In the genomic region with DNA sequence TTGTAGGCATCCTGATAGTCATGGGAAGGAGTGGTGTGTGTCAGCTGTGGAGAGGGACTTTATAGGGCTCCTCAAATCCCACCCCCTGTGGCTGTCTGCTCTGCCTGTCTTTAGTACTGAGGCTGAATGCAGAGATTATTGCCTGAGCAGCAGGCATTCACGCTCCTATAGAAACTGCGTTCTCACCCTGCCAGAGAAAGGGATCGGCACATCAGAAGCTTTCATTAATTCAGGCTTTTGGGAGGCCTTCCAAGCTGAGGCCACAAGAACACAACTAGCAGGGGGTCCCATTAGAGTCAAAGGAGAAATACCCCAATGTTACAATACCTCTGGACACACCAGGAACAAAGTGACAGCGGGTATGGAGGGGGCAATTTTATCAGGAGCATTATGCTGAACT, we compare ENCODE assay signal across 34 cellular contexts. TPM values are rescaled to one million over a fixed set of nuclear protein-coding genes. Genes with fewer than 3 reads are reported as not detected.
"Had no signal": no experiment of that assay in that cellular context is flagged by ENCODE, and none has a peak within 500 bp of the region (broad histone marks: within the 10 kb centered on the region; RNA-seq: fewer than 3 reads in every experiment).

No MANE protein-coding gene starts in this region.

- H3K4me1 Mint-ChIP-seq: activated naive CD4-positive, alpha-beta T cell treated with anti-CD3 and anti-CD28 coated beads, Interleukin-2, amount 10 ng/mL, durations not matched to agents 7 days and 5 days; activated naive CD8-positive, alpha-beta T cell treated with anti-CD3 and anti-CD28 coated beads, Interleukin-2, amount 10 ng/mL, durations not matched to agents 7 days and 5 days had no signal

- H3K27ac ChIP-seq: ascending aorta, breast epithelium, cardiac muscle cell, colonic mucosa, epithelial cell of prostate, esophagus squamous epithelium, gastroesophageal sphincter had no signal

- H3K36me3 Mint-ChIP-seq: activated naive CD4-positive, alpha-beta T cell treated with anti-CD3 and anti-CD28 coated beads, Interleukin-2, amount 10 ng/mL, durations not matched to agents 7 days and 5 days; activated naive CD4-positive, alpha-beta T cell treated with anti-CD3 and anti-CD28 coated beads, Interleukin-2, amount 50 U/mL, for 72 hours; activated naive CD8-positive, alpha-beta T cell treated with anti-CD3 and anti-CD28 coated beads, Interleukin-2, amount 10 ng/mL, durations not matched to agents 7 days and 5 days had no signal

- H3K9me3 ChIP-seq: ascending aorta, colonic mucosa, esophagus squamous epithelium, gastroesophageal sphincter had no signal

- DNase-seq: activated CD4-positive, alpha-beta memory T cell treated with anti-CD3 and anti-CD28 coated beads, Interleukin-2, amount 10 ng/mL, durations not matched to agents 7 days and 5 days; activated CD4-positive, alpha-beta T cell treated with anti-CD3 and anti-CD28 coated beads for 1 hour; activated CD4-positive, alpha-beta T cell treated with anti-CD3 and anti-CD28 coated beads for 4 hours; activated CD4-positive, alpha-beta T cell treated with anti-CD3 and anti-CD28 coated beads, Interleukin-2, amount 10 ng/mL, durations not matched to agents 7 days and 5 days; activated CD4-positive, alpha-beta T cell treated with anti-CD3 and anti-CD28 coated beads, Interleukin-2, amount 50 U/mL, for 4 hours; activated CD8-positive, alpha-beta memory T cell treated with anti-CD3 and anti-CD28 coated beads, Interleukin-2, amount 50 U/mL, for 48 hours; activated gamma-delta T cell; activated naive CD4-positive, alpha-beta T cell; activated naive CD4-positive, alpha-beta T cell treated with anti-CD3 and anti-CD28 coated beads, Interleukin-2, amount 10 ng/mL, durations not matched to agents 7 days and 5 days; activated naive CD8-positive, alpha-beta T cell treated with anti-CD3 and anti-CD28 coated beads, Interleukin-2, amount 10 ng/mL, durations not matched to agents 7 days and 5 days; activated T-cell treated with anti-CD3 and anti-CD28 coated beads for 4 hours; activated T-cell treated with anti-CD3 and anti-CD28 coated beads, Interleukin-2, amount 50 U/mL, for 24 hours; activated T-cell treated with anti-CD3 and anti-CD28 coated beads, Interleukin-2, amount 50 U/mL, for 72 hours; central memory CD4-positive, alpha-beta T cell; cerebellar nuclear complex; colonic mucosa; effector CD4-positive, alpha-beta T cell; effector memory CD8-positive, alpha-beta T cell; esophagus squamous epithelium; foreskin melanocyte; T-helper 2 cell had no signal

- H3K9me3 Mint-ChIP-seq: activated CD4-positive, alpha-beta T cell treated with anti-CD3 and anti-CD28 coated beads, Interleukin-2, amount 10 ng/mL, durations not matched to agents 7 days and 5 days; activated naive CD4-positive, alpha-beta T cell treated with anti-CD3 and anti-CD28 coated beads, Interleukin-2, amount 10 ng/mL, durations not matched to agents 7 days and 5 days; activated naive CD4-positive, alpha-beta T cell treated with anti-CD3 and anti-CD28 coated beads, Interleukin-2, amount 50 U/mL, for 72 hours; effector memory CD8-positive, alpha-beta T cell had no signal

- H3K27ac Mint-ChIP-seq: activated CD4-positive, alpha-beta memory T cell treated with anti-CD3 and anti-CD28 coated beads, Interleukin-2, amount 10 ng/mL, durations not matched to agents 7 days and 5 days; activated CD4-positive, alpha-beta T cell treated with anti-CD3 and anti-CD28 coated beads, Interleukin-2, amount 10 ng/mL, durations not matched to agents 7 days and 5 days; activated naive CD4-positive, alpha-beta T cell treated with anti-CD3 and anti-CD28 coated beads, Interleukin-2, amount 10 ng/mL, durations not matched to agents 7 days and 5 days; activated naive CD4-positive, alpha-beta T cell treated with anti-CD3 and anti-CD28 coated beads, Interleukin-2, amount 50 U/mL, for 72 hours; activated naive CD8-positive, alpha-beta T cell treated with anti-CD3 and anti-CD28 coated beads, Interleukin-2, amount 10 ng/mL, durations not matched to agents 7 days and 5 days; activated T-cell treated with anti-CD3 and anti-CD28 coated beads, Interleukin-2, amount 50 U/mL, for 24 hours; activated T-cell treated with anti-CD3 and anti-CD28 coated beads, Interleukin-2, amount 50 U/mL, for 72 hours; brain; effector memory CD8-positive, alpha-beta T cell had no signal

- H3K27me3 ChIP-seq: ascending aorta, breast epithelium, colonic mucosa had no signal

- H3K36me3 ChIP-seq: ascending aorta, breast epithelium, cardiac muscle cell, colonic mucosa, esophagus squamous epithelium, gastroesophageal sphincter had no signal

- H3K27me3 Mint-ChIP-seq: activated naive CD4-positive, alpha-beta T cell treated with anti-CD3 and anti-CD28 coated beads, Interleukin-2, amount 10 ng/mL, durations not matched to agents 7 days and 5 days; brain had no signal

- H3K4me3 ChIP-seq: ascending aorta, breast epithelium, cardiac muscle cell, colonic mucosa, esophagus squamous epithelium, gastroesophageal sphincter had no signal

- H3K4me1 ChIP-seq: ascending aorta, breast epithelium, colonic mucosa, esophagus squamous epithelium, gastroesophageal sphincter had no signal

- H3K4me3 Mint-ChIP-seq: activated CD4-positive, alpha-beta memory T cell treated with anti-CD3 and anti-CD28 coated beads, Interleukin-2, amount 10 ng/mL, durations not matched to agents 7 days and 5 days; activated CD4-positive, alpha-beta T cell treated with anti-CD3 and anti-CD28 coated beads, Interleukin-2, amount 10 ng/mL, durations not matched to agents 7 days and 5 days; activated naive CD4-positive, alpha-beta T cell treated with anti-CD3 and anti-CD28 coated beads, Interleukin-2, amount 10 ng/mL, durations not matched to agents 7 days and 5 days; activated naive CD8-positive, alpha-beta T cell treated with anti-CD3 and anti-CD28 coated beads, Interleukin-2, amount 10 ng/mL, durations not matched to agents 7 days and 5 days; activated T-cell treated with anti-CD3 and anti-CD28 coated beads, Interleukin-2, amount 50 U/mL, for 24 hours; activated T-cell treated with anti-CD3 and anti-CD28 coated beads, Interleukin-2, amount 50 U/mL, for 72 hours; brain; effector memory CD8-positive, alpha-beta T cell had no signal

- FAIRE-seq: endothelial cell of umbilical vein had no signal

- ATAC-seq: activated naive CD4-positive, alpha-beta T cell treated with anti-CD3 and anti-CD28 coated beads, Interleukin-2, amount 50 U/mL, for 72 hours; activated T-cell treated with anti-CD3 and anti-CD28 coated beads, Interleukin-2, amount 50 U/mL, for 72 hours; effector memory CD8-positive, alpha-beta T cell; gastroesophageal sphincter had no signal

RNA-seq across cellular contexts. Expression of a gene that starts 12.6 kb away (rescaled TPM):
- total RNA-seq: activated CD4-positive, alpha-beta memory T cell treated with anti-CD3 and anti-CD28 coated beads, Interleukin-2, amount 10 ng/mL, durations not matched to agents 7 days and 5 days; activated CD4-positive, alpha-beta T cell treated with anti-CD3 and anti-CD28 coated beads, Interleukin-2, amount 10 ng/mL, durations not matched to agents 7 days and 5 days; activated naive CD4-positive, alpha-beta T cell treated with anti-CD3 and anti-CD28 coated beads, Interleukin-2, amount 50 U/mL, for 72 hours; activated naive CD8-positive, alpha-beta T cell treated with anti-CD3 and anti-CD28 coated beads, Interleukin-2, amount 10 ng/mL, durations not matched to agents 7 days and 5 days; ascending aorta; cardiac muscle cell; dermis microvascular lymphatic vessel endothelial cell; endothelial cell of umbilical vein; fibroblast of lung; fibroblast of villous mesenchyme; glomerular endothelial cell; T-helper 1 cell treated with Interleukin-12 subunit alpha and Interleukin-12 subunit beta and Interleukin-4 antibody, amounts not matched to agents 30 ng/mL and 1 ng/mL, for 36 hours had no signal
- polyA plus RNA-seq: cardiac muscle cell, endothelial cell of umbilical vein, fibroblast of lung had no signal
